ENCODE assay signal across 20 cellular contexts in genomic region chr1:165047985-165048384, GRCh38.
DNase-seq lines count a peak whose midpoint lies in the region; ATAC-seq and TF ChIP-seq lines count a peak whose summit lies in the region.
"Had no signal": no experiment of that assay in that cellular context is flagged by ENCODE, and none has a peak within 500 bp of the region (broad histone marks: within the 10 kb centered on the region; RNA-seq: fewer than 3 reads in every experiment).

No MANE protein-coding gene starts in this region.

- H3K4me1 ChIP-seq in ES-I3 (ENCODE audit: insufficient read depth, low read length) (peaks cover 23% of the 10 kb centered on the region), neuron (ENCODE audit: insufficient read depth, low read length) (peaks cover 13% of the 10 kb centered on the region), upper lobe of right lung (no peaks in the 10 kb centered on the region)
- H3K4me1 ChIP-seq: SJSA1 had no signal

- H3K27ac ChIP-seq in upper lobe of right lung = no peak overlapping the region
- H3K27ac ChIP-seq: SJSA1 had no signal

- H3K36me3 Mint-ChIP-seq in activated CD4-positive, alpha-beta T cell treated with anti-CD3 and anti-CD28 coated beads for 36 hours (ENCODE audit: low read depth) = no peaks in the 10 kb centered on the region

- peak; percentile 32 for DNase-seq in SK-MEL-5 (ENCODE audit: low read depth, low spot score)
- peak; percentile 22 for DNase-seq in foreskin melanocyte
- DNase-seq in activated CD4-positive, alpha-beta T cell treated with anti-CD3 and anti-CD28 coated beads for 36 hours = no peak
- no peak for DNase-seq in EL
- no peak for DNase-seq in SIG-M5 (lab: John Stamatoyannopoulos, UW)
- DNase-seq in upper lobe of right lung = no peak
- DNase-seq: COR-L47, DMS153, H7, IMR-90, NCI-H1417 treated with DMSO at 0.1 percent for 48 hours, NCI-H1930, NCI-H2171, NCI-H446 treated with DMSO at 0.1 percent for 48 hours, NCI-H69 had no signal

- CTCF ChIA-PET in activated CD4-positive, alpha-beta T cell treated with anti-CD3 and anti-CD28 coated beads for 36 hours (lab: Charles Lee) = no interaction called here

- H3K36me3 ChIP-seq in ES-I3 (ENCODE audit: insufficient read depth, low read length) (no peaks in the 10 kb centered on the region), neuron (ENCODE audit: insufficient read depth, low read length) (no peaks in the 10 kb centered on the region), upper lobe of right lung (no peaks in the 10 kb centered on the region)
- H3K36me3 ChIP-seq: SJSA1 had no signal

- H3K27me3 ChIP-seq in neuron (ENCODE audit: insufficient read depth, low read length) (no peaks in the 10 kb centered on the region), upper lobe of right lung (no peaks in the 10 kb centered on the region)
- H3K27me3 ChIP-seq: SJSA1 had no signal

- no peaks in the 10 kb centered on the region for H3K9me3 Mint-ChIP-seq in activated CD4-positive, alpha-beta T cell treated with anti-CD3 and anti-CD28 coated beads for 36 hours (ENCODE audit: low read depth)

- ATAC-seq in activated CD4-positive, alpha-beta T cell treated with anti-CD3 and anti-CD28 coated beads for 36 hours = no peak
- no peak for ATAC-seq in upper lobe of right lung
- ATAC-seq: Panc1 had no signal

- peak overlapping the region; percentile 55 for H2AFZ ChIP-seq in neuron (ENCODE audit: low read depth, low read length)

- in situ Hi-C loops in SK-MEL-5 (cut with HindIII; ENCODE audit: low pct_unique_long_range_greater_than_20kb, low sequenced_read_pairs) = no loop called here

- no peaks in the 10 kb centered on the region for H3K4me1 Mint-ChIP-seq in activated CD4-positive, alpha-beta T cell treated with anti-CD3 and anti-CD28 coated beads for 36 hours
- H3K4me1 Mint-ChIP-seq: B cell had no signal

- no peak overlapping the region for H3K27ac Mint-ChIP-seq in activated CD4-positive, alpha-beta T cell treated with anti-CD3 and anti-CD28 coated beads for 36 hours
- H3K27ac Mint-ChIP-seq: B cell had no signal

- TF ChIP-seq CTCF in upper lobe of right lung (IDR thresholded peaks at IDR 0.05) = no peak

- H3K4me3 Mint-ChIP-seq in activated CD4-positive, alpha-beta T cell treated with anti-CD3 and anti-CD28 coated beads for 36 hours = no peak overlapping the region
- H3K4me3 Mint-ChIP-seq: B cell had no signal

- 0 out of 2 replicates have a peak overlapping the region, but pooled peaks have one; percentile 1 for H3K9ac ChIP-seq in ES-I3 (ENCODE audit: low read depth, low read length)

- intact Hi-C loops in activated CD4-positive, alpha-beta T cell treated with anti-CD3 and anti-CD28 coated beads for 36 hours (cut with DNase I, micrococcal nuclease) = no loop called here
- intact Hi-C loops in upper lobe of right lung (cut with DNase I) = no loop called here

- no peaks in the 10 kb centered on the region for H3K9me3 ChIP-seq in ES-I3 (ENCODE audit: control insufficient read depth, insufficient read depth, low read length)
- no peaks in the 10 kb centered on the region for H3K9me3 ChIP-seq in neuron (ENCODE audit: low read length)
- H3K9me3 ChIP-seq in upper lobe of right lung = no peaks in the 10 kb centered on the region
- H3K9me3 ChIP-seq: SJSA1 had no signal

- POLR2A ChIA-PET in activated CD4-positive, alpha-beta T cell treated with anti-CD3 and anti-CD28 coated beads for 36 hours (lab: Charles Lee) = no interaction called here

- H3K4me3 ChIP-seq in neuron (ENCODE audit: low read length) (no peak overlapping the region), upper lobe of right lung (no peak overlapping the region)
- H3K4me3 ChIP-seq: SJSA1 had no signal

- peaks cover 7% of the 10 kb centered on the region for H3K27me3 Mint-ChIP-seq in activated CD4-positive, alpha-beta T cell treated with anti-CD3 and anti-CD28 coated beads for 36 hours

Comparison
In these comparisons a context has a peak if more than half of its experiments do, and no peak if none do; other contexts are left out.
1. DNase-seq: peak in SK-MEL-5 (single experiment) and foreskin melanocyte (single experiment); none in activated CD4-positive, alpha-beta T cell treated with anti-CD3 and anti-CD28 coated beads for 36 hours (single experiment), EL (single experiment), SIG-M5 (single experiment) and upper lobe of right lung (single experiment).